In the genomic region with DNA sequence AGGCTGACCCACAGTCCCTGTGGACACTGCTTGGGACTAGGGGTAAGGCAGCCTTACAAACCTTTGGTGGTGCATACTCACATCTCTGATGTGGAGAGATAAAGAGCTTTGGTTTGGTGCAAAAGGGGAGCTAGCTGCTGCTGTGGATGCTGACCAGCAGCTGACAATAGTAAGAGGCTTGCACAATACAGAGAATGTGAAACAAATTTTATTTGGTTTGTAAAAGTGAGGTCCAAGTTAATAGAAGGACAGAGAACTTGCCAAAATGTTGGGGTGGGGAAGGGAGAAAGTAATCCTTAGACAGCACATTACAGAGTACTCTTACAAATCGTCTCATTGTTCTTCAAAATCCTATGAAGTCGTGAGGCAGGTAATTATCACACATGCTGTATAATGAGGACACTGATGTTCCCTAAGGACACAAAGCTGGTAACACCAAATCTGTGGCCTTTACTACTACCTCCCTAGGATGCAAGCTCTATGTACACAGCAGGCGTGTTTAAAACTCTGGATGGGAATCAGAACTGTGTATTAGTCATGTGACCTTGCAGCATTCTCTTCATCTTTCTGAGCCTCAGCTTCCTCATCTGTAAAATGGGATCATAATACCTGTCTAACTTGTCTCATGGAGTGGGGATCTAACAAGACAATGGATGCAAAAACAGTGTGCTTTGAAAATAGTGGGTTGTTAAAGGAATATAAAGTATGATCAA, we compare ENCODE assay signal across 1 cellular context.
TF ChIP-seq lines count a peak whose summit lies in the region.

No MANE protein-coding gene starts in this region.

TF ChIP-seq in H1, 55 proteins besides CTCF, POLR2A, EP300 and RAD21:
- TF ChIP-seq, protein P1, sequence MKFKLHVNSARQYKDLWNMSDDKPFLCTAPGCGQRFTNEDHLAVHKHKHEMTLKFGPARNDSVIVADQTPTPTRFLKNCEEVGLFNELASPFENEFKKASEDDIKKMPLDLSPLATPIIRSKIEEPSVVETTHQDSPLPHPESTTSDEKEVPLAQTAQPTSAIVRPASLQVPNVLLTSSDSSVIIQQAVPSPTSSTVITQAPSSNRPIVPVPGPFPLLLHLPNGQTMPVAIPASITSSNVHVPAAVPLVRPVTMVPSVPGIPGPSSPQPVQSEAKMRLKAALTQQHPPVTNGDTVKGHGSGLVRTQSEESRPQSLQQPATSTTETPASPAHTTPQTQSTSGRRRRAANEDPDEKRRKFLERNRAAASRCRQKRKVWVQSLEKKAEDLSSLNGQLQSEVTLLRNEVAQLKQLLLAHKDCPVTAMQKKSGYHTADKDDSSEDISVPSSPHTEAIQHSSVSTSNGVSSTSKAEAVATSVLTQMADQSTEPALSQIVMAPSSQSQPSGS (IDR thresholded peaks at IDR 0.05; ENCODE audit: low read length), result no peak
- peak; percentile 52; the same call in 1 of the 2 replicates for TF ChIP-seq KDM1A (IDR thresholded peaks at IDR 0.05; ENCODE audit: borderline replicate concordance, low read length)
